Comparison of ENCODE assay signal across 23 cellular contexts in genomic region chr19:5445667-5446066, GRCh38. TPM values are rescaled to one million over a fixed set of nuclear protein-coding genes. Genes with fewer than 3 reads are reported as not detected.
A peak's percentile ranks its signal among the peaks of the same experiment; 100 is the strongest.
DNase-seq lines count a peak whose midpoint lies in the region; ATAC-seq and TF ChIP-seq lines count a peak whose summit lies in the region.
"Had no signal": no experiment of that assay in that cellular context is flagged by ENCODE, and none has a peak within 500 bp of the region (broad histone marks: within the 10 kb centered on the region; RNA-seq: fewer than 3 reads in every experiment).

No MANE protein-coding gene starts in this region.

- CTCF ChIA-PET in mammary epithelial cell (lab: Charles Lee; ENCODE audit: low non-redundant PET): no interaction called here

- dilution Hi-C loops in mammary epithelial cell (cut with HindIII; ENCODE audit: low sequenced_read_pairs): no loop called here

- DNase-seq in left ventricle myocardium superior (no peak), left ventricle myocardium inferior (no peak), NCI-H2171 (lab: John Stamatoyannopoulos, UW) (peak; percentile 90), mammary epithelial cell (peak; percentile 19), pons (ENCODE audit: low spot score) (peak; percentile 20), middle frontal gyrus (ENCODE audit: extremely low spot score, low spot score) (no peak)
- DNase-seq: activated CD4-positive, alpha-beta T cell treated with anti-CD3 and anti-CD28 coated beads, Interleukin-2, amount 10 ng/mL, durations not matched to agents 7 days and 5 days; activated effector memory CD4-positive, alpha-beta T cell treated with Interleukin-2 at 50 U/mL for 16 hours; dorsolateral prefrontal cortex; left lung; MM.1S; NCI-H2227 treated with DMSO at 0.1 percent for 48 hours; retina; T-helper 1 cell had no signal

- peaks cover 68% of the 10 kb centered on the region for H3K27me3 ChIP-seq in left ventricle myocardium inferior (ENCODE audit: low read depth)
- peaks cover 4% of the 10 kb centered on the region for H3K27me3 ChIP-seq in mammary epithelial cell (ENCODE audit: insufficient read depth, low read length)

- H3K4me2 ChIP-seq in mammary epithelial cell (ENCODE audit: insufficient read depth, low read depth, low read length): no peak overlapping the region
- H3K4me2 ChIP-seq: GM23338 had no signal

- no peaks in the 10 kb centered on the region for H4K20me1 ChIP-seq in mammary epithelial cell (ENCODE audit: insufficient read depth, low read length)

- H3K9ac ChIP-seq in mammary epithelial cell (ENCODE audit: insufficient read depth, low read length): no peak overlapping the region

- no peaks in the 10 kb centered on the region for H3K36me3 ChIP-seq in left ventricle myocardium inferior
- H3K36me3 ChIP-seq in mammary epithelial cell (ENCODE audit: insufficient read depth, low read length): no peaks in the 10 kb centered on the region
- H3K36me3 ChIP-seq: left lung had no signal

- H3K27ac ChIP-seq in left ventricle myocardium inferior (replicated peaks) (no peak overlapping the region), mammary epithelial cell (ENCODE audit: insufficient read depth, low read depth, low read length) (no peak overlapping the region)
- H3K27ac ChIP-seq: dorsolateral prefrontal cortex, left lung had no signal

- TF ChIP-seq CTCF in left ventricle myocardium inferior (IDR thresholded peaks at IDR 0.05; ENCODE audit: borderline replicate concordance): no peak
- TF ChIP-seq CTCF in mammary epithelial cell (conservative IDR thresholded peaks at IDR 0.05 in 1 of 2, IDR thresholded peaks at IDR 0.05 in 1 of 2; ENCODE audit: extremely low read depth in 1 of 2, insufficient read depth in 1 of 2, low read depth in 1 of 2, low read length in 2 of 2): no peak

- H3K4me3 ChIP-seq in left ventricle myocardium inferior: no peak overlapping the region
- H3K4me3 ChIP-seq in mammary epithelial cell (replicated peaks in 1 of 3; ENCODE audit: insufficient read depth in 1 of 3, low read depth in 2 of 3, low read length in 3 of 3): no peak overlapping the region
- H3K4me3 ChIP-seq: dorsolateral prefrontal cortex, GM23338, left lung had no signal

- BruUV-seq in mammary epithelial cell (replicated peaks; lab: Mats Ljungman, UMichigan): no TSS peak

- H3K79me2 ChIP-seq in mammary epithelial cell (ENCODE audit: insufficient read depth, low read length): no peaks in the 10 kb centered on the region

- ATAC-seq in left ventricle myocardium superior: peak; percentile 63
- no peak for ATAC-seq in HG03025 (IDR thresholded peaks at IDR 0.05; ENCODE audit: low FRiP score, unreplicated experiment)
- no peak for ATAC-seq in HG02840 (IDR thresholded peaks at IDR 0.05; ENCODE audit: low FRiP score, unreplicated experiment)
- ATAC-seq: esophagus mucosa, GM23338, left lung, Right ventricle myocardium inferior had no signal

- H3K4me1 ChIP-seq in left ventricle myocardium inferior (no peaks in the 10 kb centered on the region), mammary epithelial cell (ENCODE audit: insufficient read depth, low read length) (no peaks in the 10 kb centered on the region)
- H3K4me1 ChIP-seq: left lung had no signal

- H2AFZ ChIP-seq in mammary epithelial cell (ENCODE audit: low read depth, low read length): no peak overlapping the region
- H2AFZ ChIP-seq: GM23338 had no signal

- in situ Hi-C loops in mammary epithelial cell (cut with MboI; ENCODE audit: low sequenced_read_pairs in 2 of 2): no loop called here

- 54% methylated on average over 2 of the region's 3 CpGs for WGBS in mammary epithelial cell (ENCODE audit: low coverage, missing lambda C conversion rate)

- intact Hi-C loops in left ventricle myocardium superior (cut with micrococcal nuclease) (no loop called here), left ventricle myocardium inferior (cut with micrococcal nuclease) (no loop called here), mammary epithelial cell (cut with micrococcal nuclease) (no loop called here)

- H3K9me3 ChIP-seq in left ventricle myocardium inferior (replicated peaks): no peaks in the 10 kb centered on the region
- no peaks in the 10 kb centered on the region for H3K9me3 ChIP-seq in mammary epithelial cell (replicated peaks; ENCODE audit: insufficient read depth, low read length)
- H3K9me3 ChIP-seq: left lung had no signal

RNA-seq across cellular contexts. Expression of gene ZNRF4, which starts 9.6 kb away (rescaled TPM):
- total RNA-seq in left ventricle myocardium superior: not detected
- not detected for total RNA-seq in left ventricle myocardium inferior
- not detected for total RNA-seq in mammary epithelial cell
- polyA plus RNA-seq in mammary epithelial cell: not detected
- not detected for polyA minus RNA-seq in mammary epithelial cell
- total RNA-seq: activated CD4-positive, alpha-beta T cell treated with anti-CD3 and anti-CD28 coated beads, Interleukin-2, amount 10 ng/mL, durations not matched to agents 7 days and 5 days; cardiac septum; esophagus mucosa; glomerular endothelial cell; GM23338; left lung; mucosa of gallbladder; Right ventricle myocardium inferior had no signal
- polyA plus RNA-seq: adipose tissue, GM23338 had no signal

Comparison
In these comparisons a context has a peak if more than half of its experiments do, and no peak if none do; other contexts are left out.
1. DNase-seq: peak in NCI-H2171 (single experiment), mammary epithelial cell (single experiment) and pons (single experiment); none in left ventricle myocardium superior (single experiment), left ventricle myocardium inferior (single experiment) and middle frontal gyrus (single experiment).